ENCODE assay signal across 10 cellular contexts in genomic region chr9:119365291-119366027, GRCh38. TPM values are rescaled to one million over a fixed set of nuclear protein-coding genes. Genes with fewer than 3 reads are reported as not detected.
A peak's percentile ranks its signal among the peaks of the same experiment; 100 is the strongest.
DNase-seq lines count a peak whose midpoint lies in the region; ATAC-seq, FAIRE-seq and TF ChIP-seq lines count a peak whose summit lies in the region.
"Had no signal": no experiment of that assay in that cellular context is flagged by ENCODE, and none has a peak within 500 bp of the region (broad histone marks: within the 10 kb centered on the region; RNA-seq: fewer than 3 reads in every experiment).

No MANE protein-coding gene starts in this region.

- H2BK5ac ChIP-seq in neuronal stem cell (ENCODE audit: low read length) = no peak overlapping the region

- H3K9ac ChIP-seq in neuronal stem cell (ENCODE audit: low read depth, low read length, poor library complexity) = no peak overlapping the region

- ATAC-seq in A549 (peak; percentile 53 to 62; a peak in 4 of 6 replicates), GM19395 (IDR thresholded peaks at IDR 0.05; ENCODE audit: unreplicated experiment) (no peak), GM18909 (IDR thresholded peaks at IDR 0.05; ENCODE audit: poor library complexity, unreplicated experiment) (no peak)

- TF ChIP-seq POLR2A in A549 (IDR thresholded peaks at IDR 0.05; ENCODE audit: low read length) = no peak

- H3K27ac ChIP-seq in A549 (no peak overlapping the region), neuronal stem cell (replicated peaks; ENCODE audit: low read length) (no peak overlapping the region)
- H3K27ac ChIP-seq: thoracic aorta had no signal

- H3K18ac ChIP-seq in neuronal stem cell (ENCODE audit: low read length) = no peak overlapping the region

- H3K9me3 ChIP-seq in A549 (0 out of 3 replicates have a peak, but pooled peaks cover 3% of the 10 kb centered on the region), neuronal stem cell (replicated peaks in 1 of 2; ENCODE audit: control insufficient read depth in 2 of 2, insufficient read depth in 1 of 2, low read depth in 1 of 2, low read length in 2 of 2) (no peaks in the 10 kb centered on the region)
- H3K9me3 ChIP-seq: thoracic aorta had no signal

- no peak overlapping the region for H2AK5ac ChIP-seq in neuronal stem cell (ENCODE audit: low read depth, low read length)

- H2BK12ac ChIP-seq in neuronal stem cell (ENCODE audit: low read length) = no peak overlapping the region

- CTCF ChIA-PET in A549 (lab: Yijun Ruan, JAX) = interaction anchor here (0.5 to 1.8 kb wide), 9 partner anchors 80 to 1878 kb away, joined by 3 to 6 read pairs (median 3); no protein-coding TSS in a partner anchor

- H3K14ac ChIP-seq in neuronal stem cell (ENCODE audit: low read length) = no peak overlapping the region

- peaks cover 7 to 37% (median 35%) of the 10 kb centered on the region in 3 experiments for H3K27me3 ChIP-seq in neuronal stem cell (ENCODE audit: control insufficient read depth in 3 of 3, insufficient read depth in 3 of 3, low read depth in 1 of 3, low read length in 3 of 3)

- H3K4me3 ChIP-seq in A549 (no peak overlapping the region), neuronal stem cell (ENCODE audit: low read length in 2 of 2) (no peak overlapping the region)
- H3K4me3 ChIP-seq: thoracic aorta had no signal

- no peaks in the 10 kb centered on the region for H3K79me1 ChIP-seq in neuronal stem cell (ENCODE audit: low read depth, low read length)

- no peak for FAIRE-seq in A549 (lab: Jason Lieb, UNC)
- FAIRE-seq: endometrium had no signal

- no peak overlapping the region for H2BK15ac ChIP-seq in neuronal stem cell (ENCODE audit: low read length)

- H3K4me1 ChIP-seq in A549 (no peaks in the 10 kb centered on the region; the same call in 2 of the 3 replicates), neuronal stem cell (ENCODE audit: control insufficient read depth in 2 of 2, insufficient read depth in 1 of 2, low read depth in 1 of 2, low read length in 2 of 2) (peaks cover 0 to 8% of the 10 kb centered on the region in 2 donors)

- H4K91ac ChIP-seq in neuronal stem cell (ENCODE audit: low read depth, low read length, poor library complexity) = no peak overlapping the region

- H3K23ac ChIP-seq in neuronal stem cell (ENCODE audit: low read depth, low read length, poor library complexity) = no peak overlapping the region

- H2AFZ ChIP-seq in neuronal stem cell (ENCODE audit: low read length) = no peak overlapping the region

- 1% methylated on average over 9 of the region's 9 CpGs for WGBS in A549 (ENCODE audit: missing lambda C conversion rate)
- no CpG with 5 or more reads among the region's 9 CpGs for WGBS in neuronal stem cell (ENCODE audit: extremely low coverage in 2 of 2, insufficient read length in 2 of 2, insufficient replicate concordance in 1 of 2), 2 donors

- no peak overlapping the region for H2BK120ac ChIP-seq in neuronal stem cell (ENCODE audit: low read depth, low read length)

- POLR2A ChIA-PET in A549 (lab: Yijun Ruan, JAX) = no interaction called here

- TF ChIP-seq CTCF in A549 (IDR thresholded peaks at IDR 0.05) (peak; percentile 50; the same call in 2 of the 3 replicates), GM12872 (IDR thresholded peaks at IDR 0.05; ENCODE audit: insufficient read depth, low read depth, low read length) (peak; percentile 62)

- H4K8ac ChIP-seq in neuronal stem cell (ENCODE audit: low read depth, low read length) = no peak overlapping the region

- H3K36me3 ChIP-seq in neuronal stem cell (replicated peaks in 1 of 2; ENCODE audit: control insufficient read depth in 2 of 2, insufficient read depth in 2 of 2, low read length in 2 of 2) = no peaks in the 10 kb centered on the region
- H3K36me3 ChIP-seq: thoracic aorta had no signal

- DNase-seq in A549 (ENCODE audit: low read depth in 1 of 2, low spot score in 1 of 2) (peak; percentile 13 to 32), NCI-H226 (peak; percentile 3), dermis blood vessel endothelial cell (peak; percentile 62), neuronal stem cell (ENCODE audit: low spot score) (peak; percentile 78)
- DNase-seq in activated CD4-positive, alpha-beta T cell treated with anti-CD3 and anti-CD28 coated beads for 1 hour = no peak

- H3K4ac ChIP-seq in neuronal stem cell (ENCODE audit: low read length) = no peak overlapping the region

- peak; percentile 71 to 73 for TF ChIP-seq RAD21 in A549 (conservative IDR thresholded peaks at IDR 0.05 in 1 of 2, IDR thresholded peaks at IDR 0.05 in 1 of 2)

- TF ChIP-seq EP300 in A549 (IDR thresholded peaks at IDR 0.05) = no peak

- no peak overlapping the region for H3K4me2 ChIP-seq in A549
- no peak overlapping the region for H3K4me2 ChIP-seq in neuronal stem cell (ENCODE audit: insufficient read depth, low read length, poor library complexity, severe bottlenecking)

TF ChIP-seq in A549, 52 proteins besides CTCF, POLR2A, EP300 and RAD21:
- no peak for TF ChIP-seq RNF2 (IDR thresholded peaks at IDR 0.05; ENCODE audit: borderline replicate concordance, low read depth)
- TF ChIP-seq ZC3H11A (IDR thresholded peaks at IDR 0.05) = no peak
- no peak for TF ChIP-seq HOXB13 (CRISPR knock-in tag; IDR thresholded peaks at IDR 0.05; ENCODE audit: low read depth)
- peak; percentile 59 for TF ChIP-seq SMC3 (IDR thresholded peaks at IDR 0.05)

RNA-seq across cellular contexts. Expression of gene BRINP1, which starts 3.8 kb away (rescaled TPM):
- polyA plus RNA-seq in A549 (2011; rRNA removed) (0.08 and 0.13 TPM in 2 replicates), A549 (2017; fragmentation: RNase III; extraction: RNeasy Plus Mini Kit Qiagen cat#74134 plus additional on column Dnase treatment) (0.14 to 0.45 TPM (median 0.17 TPM) in 3 replicates)
- polyA plus RNA-seq in A549 (2012; cell fraction: cytosol; rRNA removed) = 0.08 and 0.13 TPM in 2 replicates
- polyA plus RNA-seq in A549 (2012; cell fraction: nucleus; rRNA removed) = 0.13 and 0.19 TPM in 2 replicates
- polyA minus RNA-seq in A549 (2011; rRNA and poly(A)+ RNA removed) = 0.12 and 0.39 TPM in 2 replicates
- 0.19 TPM in 1 of 2 replicates, not detected in the other for total RNA-seq in dermis blood vessel endothelial cell
- 0.13 TPM for polyA plus RNA-seq in neuronal stem cell (2013, experiment 1 of 2)
- polyA plus RNA-seq in neuronal stem cell (2013, experiment 2 of 2) = 0.06 TPM

Comparison
In these comparisons a context has a peak if more than half of its experiments do, and no peak if none do; other contexts are left out.
1. ATAC-seq: peak in A549 (2 of 2); none in GM19395 (single experiment) and GM18909 (single experiment).